ENCODE assay signal across 1 cellular context in genomic region chrX:123807825-123808416, GRCh38.
TF ChIP-seq lines count a peak whose summit lies in the region.

No MANE protein-coding gene starts in this region.

TF ChIP-seq in HEK293, 187 proteins besides CTCF, POLR2A, EP300 and RAD21 (continued from another document and continues in another):
- TF ChIP-seq GLI2 (tag by site-specific recombination; IDR thresholded peaks at IDR 0.05; ENCODE audit: borderline replicate concordance, low read depth) (peak; percentile 31; the same call in 1 of the 2 replicates), ZNF549 (tag by site-specific recombination; IDR thresholded peaks at IDR 0.05) (no peak), ZNF658 (tag by site-specific recombination; IDR thresholded peaks at IDR 0.05) (no peak), ZNF423 (tag by site-specific recombination; IDR thresholded peaks at IDR 0.05) (no peak), ZNF311 (tag by site-specific recombination; IDR thresholded peaks at IDR 0.05; ENCODE audit: borderline replicate concordance) (no peak), ZSCAN23 (tag by site-specific recombination; IDR thresholded peaks at IDR 0.05) (0 out of 2 replicates have a peak, but pooled peaks have one; percentile 25), ZNF366 (tag by site-specific recombination; conservative IDR thresholded peaks at IDR 0.05) (peak; percentile 87), ZNF148 (tag by site-specific recombination; IDR thresholded peaks at IDR 0.05; ENCODE audit: borderline replicate concordance) (no peak), ZNF555 (tag by site-specific recombination; conservative IDR thresholded peaks at IDR 0.05) (no peak), WT1 (tag by site-specific recombination; IDR thresholded peaks at IDR 0.05) (peak; percentile 91), ZNF837 (tag by site-specific recombination; IDR thresholded peaks at IDR 0.05) (no peak), ZNF654 (tag by site-specific recombination; IDR thresholded peaks at IDR 0.05; ENCODE audit: low read depth) (peak; percentile 15; the same call in 1 of the 2 replicates), ZFP69B (tag by site-specific recombination; IDR thresholded peaks at IDR 0.05) (no peak), ZNF416 (tag by site-specific recombination; IDR thresholded peaks at IDR 0.05) (no peak), ZNF302 (tag by site-specific recombination; IDR thresholded peaks at IDR 0.05; ENCODE audit: low read depth) (no peak), ZNF202 (tag by site-specific recombination; IDR thresholded peaks at IDR 0.05; ENCODE audit: borderline replicate concordance) (no peak), ZNF24 (tag by site-specific recombination; IDR thresholded peaks at IDR 0.05) (peak; percentile 71; the same call in 1 of the 2 replicates), KLF10 (tag by site-specific recombination; IDR thresholded peaks at IDR 0.05) (peak; percentile 70; the same call in 1 of the 2 replicates), ZNF394 (tag by site-specific recombination; IDR thresholded peaks at IDR 0.05; ENCODE audit: borderline replicate concordance) (no peak), ZNF473 (tag by site-specific recombination; IDR thresholded peaks at IDR 0.05) (no peak), ZNF843 (tag by site-specific recombination; IDR thresholded peaks at IDR 0.05) (no peak), ZNF184 (tag by site-specific recombination; IDR thresholded peaks at IDR 0.05) (no peak), ZNF623 (tag by site-specific recombination; IDR thresholded peaks at IDR 0.05) (no peak), ZBTB26 (tag by site-specific recombination; optimal IDR thresholded peaks at IDR 0.05) (no peak), REPIN1 (tag by site-specific recombination; IDR thresholded peaks at IDR 0.05; ENCODE audit: low read depth) (no peak), ZNF561 (tag by site-specific recombination; IDR thresholded peaks at IDR 0.05; ENCODE audit: borderline replicate concordance) (no peak), ZNF391 (tag by site-specific recombination; IDR thresholded peaks at IDR 0.05; ENCODE audit: borderline replicate concordance, low read depth) (0 out of 2 replicates have a peak, but pooled peaks have one; percentile 37), ZNF169 (tag by site-specific recombination; IDR thresholded peaks at IDR 0.05) (no peak), ZNF626 (tag by site-specific recombination; IDR thresholded peaks at IDR 0.05) (no peak), ZBTB17 (tag by site-specific recombination; IDR thresholded peaks at IDR 0.05) (peak; percentile 31; the same call in 1 of the 2 replicates), ZNF146 (tag by site-specific recombination; IDR thresholded peaks at IDR 0.05) (no peak), ZNF521 (tag by site-specific recombination; IDR thresholded peaks at IDR 0.05) (no peak), ZNF501 (tag by site-specific recombination; IDR thresholded peaks at IDR 0.05) (no peak), ZNF133 (tag by site-specific recombination; IDR thresholded peaks at IDR 0.05) (no peak), ZFP41 (tag by site-specific recombination; IDR thresholded peaks at IDR 0.05; ENCODE audit: borderline replicate concordance) (no peak), ZNF274 (IDR thresholded peaks at IDR 0.05; ENCODE audit: low read length) (no peak), ZNF274 (tag by site-specific recombination; IDR thresholded peaks at IDR 0.05; ENCODE audit: borderline replicate concordance) (no peak), ZNF510 (tag by site-specific recombination; IDR thresholded peaks at IDR 0.05; ENCODE audit: insufficient replicate concordance) (no peak), ZNF350 (tag by site-specific recombination; IDR thresholded peaks at IDR 0.05) (no peak), TSHZ1 (tag by site-specific recombination; IDR thresholded peaks at IDR 0.05; ENCODE audit: borderline replicate concordance) (peak; percentile 89), ZNF174 (tag by site-specific recombination; IDR thresholded peaks at IDR 0.05) (no peak), ZNF404 (tag by site-specific recombination; IDR thresholded peaks at IDR 0.05) (no peak)
- TF ChIP-seq, protein P1, sequence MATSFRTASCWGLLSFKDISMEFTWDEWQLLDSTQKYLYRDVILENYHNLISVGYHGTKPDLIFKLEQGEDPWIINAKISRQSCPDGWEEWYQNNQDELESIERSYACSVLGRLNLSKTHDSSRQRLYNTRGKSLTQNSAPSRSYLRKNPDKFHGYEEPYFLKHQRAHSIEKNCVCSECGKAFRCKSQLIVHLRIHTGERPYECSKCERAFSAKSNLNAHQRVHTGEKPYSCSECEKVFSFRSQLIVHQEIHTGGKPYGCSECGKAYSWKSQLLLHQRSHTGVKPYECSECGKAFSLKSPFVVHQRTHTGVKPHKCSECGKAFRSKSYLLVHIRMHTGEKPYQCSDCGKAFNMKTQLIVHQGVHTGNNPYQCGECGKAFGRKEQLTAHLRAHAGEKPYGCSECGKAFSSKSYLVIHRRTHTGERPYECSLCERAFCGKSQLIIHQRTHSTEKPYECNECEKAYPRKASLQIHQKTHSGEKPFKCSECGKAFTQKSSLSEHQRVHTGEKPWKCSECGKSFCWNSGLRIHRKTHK (tag by site-specific recombination; IDR thresholded peaks at IDR 0.05) = no peak
- TF ChIP-seq, protein P2, sequence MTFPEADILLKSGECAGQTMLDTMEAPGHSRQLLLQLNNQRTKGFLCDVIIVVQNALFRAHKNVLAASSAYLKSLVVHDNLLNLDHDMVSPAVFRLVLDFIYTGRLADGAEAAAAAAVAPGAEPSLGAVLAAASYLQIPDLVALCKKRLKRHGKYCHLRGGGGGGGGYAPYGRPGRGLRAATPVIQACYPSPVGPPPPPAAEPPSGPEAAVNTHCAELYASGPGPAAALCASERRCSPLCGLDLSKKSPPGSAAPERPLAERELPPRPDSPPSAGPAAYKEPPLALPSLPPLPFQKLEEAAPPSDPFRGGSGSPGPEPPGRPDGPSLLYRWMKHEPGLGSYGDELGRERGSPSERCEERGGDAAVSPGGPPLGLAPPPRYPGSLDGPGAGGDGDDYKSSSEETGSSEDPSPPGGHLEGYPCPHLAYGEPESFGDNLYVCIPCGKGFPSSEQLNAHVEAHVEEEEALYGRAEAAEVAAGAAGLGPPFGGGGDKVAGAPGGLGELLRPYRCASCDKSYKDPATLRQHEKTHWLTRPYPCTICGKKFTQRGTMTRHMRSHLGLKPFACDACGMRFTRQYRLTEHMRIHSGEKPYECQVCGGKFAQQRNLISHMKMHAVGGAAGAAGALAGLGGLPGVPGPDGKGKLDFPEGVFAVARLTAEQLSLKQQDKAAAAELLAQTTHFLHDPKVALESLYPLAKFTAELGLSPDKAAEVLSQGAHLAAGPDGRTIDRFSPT (tag by site-specific recombination; IDR thresholded peaks at IDR 0.05) = peak; percentile 44; the same call in 1 of the 2 replicates
- TF ChIP-seq, protein P3, sequence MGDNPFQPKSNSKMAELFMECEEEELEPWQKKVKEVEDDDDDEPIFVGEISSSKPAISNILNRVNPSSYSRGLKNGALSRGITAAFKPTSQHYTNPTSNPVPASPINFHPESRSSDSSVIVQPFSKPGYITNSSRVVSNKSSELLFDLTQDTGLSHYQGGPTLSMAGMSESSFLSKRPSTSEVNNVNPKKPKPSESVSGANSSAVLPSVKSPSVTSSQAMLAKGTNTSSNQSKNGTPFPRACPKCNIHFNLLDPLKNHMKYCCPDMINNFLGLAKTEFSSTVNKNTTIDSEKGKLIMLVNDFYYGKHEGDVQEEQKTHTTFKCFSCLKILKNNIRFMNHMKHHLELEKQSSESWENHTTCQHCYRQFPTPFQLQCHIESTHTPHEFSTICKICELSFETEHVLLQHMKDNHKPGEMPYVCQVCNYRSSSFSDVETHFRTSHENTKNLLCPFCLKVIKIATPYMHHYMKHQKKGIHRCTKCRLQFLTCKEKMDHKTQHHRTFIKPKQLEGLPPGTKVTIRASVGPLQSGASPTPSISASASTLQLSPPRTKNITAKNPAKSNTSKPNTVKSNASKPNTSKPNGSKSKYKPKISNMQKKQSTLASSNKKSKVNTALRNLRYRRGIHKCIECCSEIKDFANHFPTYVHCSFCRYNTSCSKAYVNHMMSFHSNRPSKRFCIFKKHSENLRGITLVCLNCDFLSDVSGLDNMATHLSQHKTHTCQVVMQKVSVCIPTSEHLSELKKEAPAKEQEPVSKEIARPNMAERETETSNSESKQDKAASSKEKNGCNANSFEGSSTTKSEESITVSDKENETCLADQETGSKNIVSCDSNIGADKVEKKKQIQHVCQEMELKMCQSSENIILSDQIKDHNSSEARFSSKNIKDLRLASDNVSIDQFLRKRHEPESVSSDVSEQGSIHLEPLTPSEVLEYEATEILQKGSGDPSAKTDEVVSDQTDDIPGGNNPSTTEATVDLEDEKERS (tag by site-specific recombination; IDR thresholded peaks at IDR 0.05) = no peak
- TF ChIP-seq, protein P4, sequence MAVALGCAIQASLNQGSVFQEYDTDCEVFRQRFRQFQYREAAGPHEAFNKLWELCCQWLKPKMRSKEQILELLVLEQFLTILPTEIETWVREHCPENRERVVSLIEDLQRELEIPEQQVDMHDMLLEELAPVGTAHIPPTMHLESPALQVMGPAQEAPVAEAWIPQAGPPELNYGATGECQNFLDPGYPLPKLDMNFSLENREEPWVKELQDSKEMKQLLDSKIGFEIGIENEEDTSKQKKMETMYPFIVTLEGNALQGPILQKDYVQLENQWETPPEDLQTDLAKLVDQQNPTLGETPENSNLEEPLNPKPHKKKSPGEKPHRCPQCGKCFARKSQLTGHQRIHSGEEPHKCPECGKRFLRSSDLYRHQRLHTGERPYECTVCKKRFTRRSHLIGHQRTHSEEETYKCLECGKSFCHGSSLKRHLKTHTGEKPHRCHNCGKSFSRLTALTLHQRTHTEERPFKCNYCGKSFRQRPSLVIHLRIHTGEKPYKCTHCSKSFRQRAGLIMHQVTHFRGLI (tag by site-specific recombination; IDR thresholded peaks at IDR 0.05) = no peak
- TF ChIP-seq, protein P5, sequence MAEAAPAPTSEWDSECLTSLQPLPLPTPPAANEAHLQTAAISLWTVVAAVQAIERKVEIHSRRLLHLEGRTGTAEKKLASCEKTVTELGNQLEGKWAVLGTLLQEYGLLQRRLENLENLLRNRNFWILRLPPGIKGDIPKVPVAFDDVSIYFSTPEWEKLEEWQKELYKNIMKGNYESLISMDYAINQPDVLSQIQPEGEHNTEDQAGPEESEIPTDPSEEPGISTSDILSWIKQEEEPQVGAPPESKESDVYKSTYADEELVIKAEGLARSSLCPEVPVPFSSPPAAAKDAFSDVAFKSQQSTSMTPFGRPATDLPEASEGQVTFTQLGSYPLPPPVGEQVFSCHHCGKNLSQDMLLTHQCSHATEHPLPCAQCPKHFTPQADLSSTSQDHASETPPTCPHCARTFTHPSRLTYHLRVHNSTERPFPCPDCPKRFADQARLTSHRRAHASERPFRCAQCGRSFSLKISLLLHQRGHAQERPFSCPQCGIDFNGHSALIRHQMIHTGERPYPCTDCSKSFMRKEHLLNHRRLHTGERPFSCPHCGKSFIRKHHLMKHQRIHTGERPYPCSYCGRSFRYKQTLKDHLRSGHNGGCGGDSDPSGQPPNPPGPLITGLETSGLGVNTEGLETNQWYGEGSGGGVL (tag by site-specific recombination; IDR thresholded peaks at IDR 0.05) = no peak; the same call in 1 of the 2 replicates
